In genomic region chr3:135514064-135514455, GRCh38 we compare ENCODE assay signal across 1 cellular context.
TF ChIP-seq lines count a peak whose summit lies in the region.

No MANE protein-coding gene starts in this region.

TF ChIP-seq in IMR-90, 13 proteins besides CTCF, POLR2A, EP300 and RAD21 (continued from another document):
- TF ChIP-seq BHLHE40 (IDR thresholded peaks at IDR 0.05; ENCODE audit: low read depth, low read length): no peak
- TF ChIP-seq CHD1 (IDR thresholded peaks at IDR 0.05; ENCODE audit: low read depth, low read length): no peak
- no peak for TF ChIP-seq SMC3 (IDR thresholded peaks at IDR 0.05; ENCODE audit: low read depth, low read length)
- no peak for TF ChIP-seq NFE2L2 (IDR thresholded peaks at IDR 0.05; ENCODE audit: low read depth, low read length)
- no peak for TF ChIP-seq FOS (IDR thresholded peaks at IDR 0.05; ENCODE audit: low read depth, low read length)
- TF ChIP-seq RFX5 (IDR thresholded peaks at IDR 0.05; ENCODE audit: low read depth, low read length): no peak
- no peak for TF ChIP-seq MAZ (IDR thresholded peaks at IDR 0.05; ENCODE audit: borderline replicate concordance, low read depth, low read length)
- TF ChIP-seq MXI1 (IDR thresholded peaks at IDR 0.05; ENCODE audit: borderline replicate concordance, low read depth, low read length): no peak
- TF ChIP-seq MAFK (IDR thresholded peaks at IDR 0.05; ENCODE audit: low read depth, low read length): no peak
- no peak for TF ChIP-seq RCOR1 (IDR thresholded peaks at IDR 0.05; ENCODE audit: insufficient replicate concordance, low read length)
- no peak for TF ChIP-seq CEBPB (IDR thresholded peaks at IDR 0.05; ENCODE audit: low read depth, low read length)
